ENCODE assay signal across 9 cellular contexts in genomic region chr2:98907966-98908905, GRCh38. TPM values are rescaled to one million over a fixed set of nuclear protein-coding genes. Genes with fewer than 3 reads are reported as not detected.
DNase-seq lines count a peak whose midpoint lies in the region; ATAC-seq and TF ChIP-seq lines count a peak whose summit lies in the region.
"Had no signal": no experiment of that assay in that cellular context is flagged by ENCODE, and none has a peak within 500 bp of the region (broad histone marks: within the 10 kb centered on the region; RNA-seq: fewer than 3 reads in every experiment).

No MANE protein-coding gene starts in this region.

- H3K4me1 ChIP-seq in upper lobe of right lung = peaks cover 34% of the 10 kb centered on the region

- H3K36me3 ChIP-seq in upper lobe of right lung = no peaks in the 10 kb centered on the region

- H3K27ac ChIP-seq in VCaP (peak overlapping the region; percentile 92), upper lobe of right lung (peak overlapping the region; percentile 71)

- H3K9me3 ChIP-seq in upper lobe of right lung = no peaks in the 10 kb centered on the region

- TF ChIP-seq CTCF in VCaP (conservative IDR thresholded peaks at IDR 0.05) (no peak), upper lobe of right lung (IDR thresholded peaks at IDR 0.05) (no peak)

- H3K4me3 ChIP-seq in upper lobe of right lung = no peak overlapping the region

- H3K27me3 ChIP-seq in upper lobe of right lung = no peaks in the 10 kb centered on the region

- DNase-seq in activated CD4-positive, CD25-positive, alpha-beta regulatory T cell treated with anti-CD3 and anti-CD28 coated beads, Interleukin-2, amount 50 U/mL, for 72 hours = peak; percentile 7
- DNase-seq in left kidney (ENCODE audit: low read depth, low spot score) (peak; percentile 50), upper lobe of right lung (peak; percentile 19)
- DNase-seq: NCI-H187 treated with DMSO at 0.1 percent for 48 hours had no signal

- intact Hi-C loops in upper lobe of right lung (cut with DNase I) = no loop called here

- no peak for ATAC-seq in activated CD4-positive, CD25-positive, alpha-beta regulatory T cell treated with anti-CD3 and anti-CD28 coated beads, Interleukin-2, amount 50 U/mL, for 24 hours
- ATAC-seq in upper lobe of right lung (no peak), HG03280 (IDR thresholded peaks at IDR 0.05; ENCODE audit: unreplicated experiment) (no peak), GM18498 (IDR thresholded peaks at IDR 0.05; ENCODE audit: unreplicated experiment) (no peak), HG02571 (IDR thresholded peaks at IDR 0.05; ENCODE audit: unreplicated experiment) (no peak)

RNA-seq across cellular contexts. Expression of gene CRACDL, which starts 27.8 kb away (rescaled TPM):
- total RNA-seq in upper lobe of right lung = 33.3 TPM
